14 cellular contexts compared by ENCODE assay signal in the genomic region with DNA sequence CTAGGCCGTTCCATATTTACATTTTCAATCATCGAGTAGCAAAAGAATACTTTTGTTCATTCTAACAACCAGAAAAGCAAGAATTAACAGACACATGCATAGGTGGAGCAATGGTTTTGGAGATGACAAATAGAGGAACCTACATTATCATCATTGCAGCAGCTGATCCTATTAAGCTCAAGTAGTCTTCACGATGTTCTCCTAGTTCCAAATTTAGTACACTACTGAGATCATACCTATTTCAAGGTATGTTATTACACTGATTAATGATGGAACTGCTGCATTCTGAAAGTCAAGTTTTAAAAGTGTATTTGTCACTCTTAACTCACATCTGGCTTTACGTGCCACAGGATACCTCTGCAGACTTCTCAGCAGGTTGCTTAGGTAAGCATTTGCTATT.
DNase-seq lines count a peak whose midpoint lies in the region; ATAC-seq and TF ChIP-seq lines count a peak whose summit lies in the region.
"Had no signal": no experiment of that assay in that cellular context is flagged by ENCODE, and none has a peak within 500 bp of the region (broad histone marks: within the 10 kb centered on the region; RNA-seq: fewer than 3 reads in every experiment).

No MANE protein-coding gene starts in this region.

- H3K36me3 ChIP-seq in psoas muscle (ENCODE audit: insufficient read depth in 1 of 2, low read depth in 1 of 2) (peaks cover 0 to 8% of the 10 kb centered on the region in 2 donors), thyroid gland (no peaks in the 10 kb centered on the region), breast epithelium (no peaks in the 10 kb centered on the region)

- H3K27ac ChIP-seq in psoas muscle (peak overlapping the region; percentile 67), thyroid gland (peak overlapping the region; percentile 84 to 98 (median 92)), breast epithelium (no peak overlapping the region)

- 64 to 73% (median 66%) methylated on average over 4 of the region's 4 CpGs for WGBS in psoas muscle, 3 donors
- 83 to 84% methylated on average over 4 of the region's 4 CpGs for whole genome bisulfite sequencing in thyroid gland, 2 donors

- H3K4me3 ChIP-seq in psoas muscle (no peak overlapping the region), thyroid gland (replicated peaks in 1 of 3) (no peak overlapping the region), breast epithelium (no peak overlapping the region)
- H3K4me3 ChIP-seq: GM23338 had no signal

- no peaks in the 10 kb centered on the region for H3K27me3 ChIP-seq in psoas muscle (ENCODE audit: insufficient read depth in 3 of 3, low read length in 2 of 3)
- H3K27me3 ChIP-seq in thyroid gland, result no peaks in the 10 kb centered on the region
- no peaks in the 10 kb centered on the region for H3K27me3 ChIP-seq in breast epithelium

- TF ChIP-seq POLR2A in thyroid gland (IDR thresholded peaks at IDR 0.05) (no peak), breast epithelium (IDR thresholded peaks at IDR 0.05) (no peak)

- ATAC-seq in left ventricle myocardium superior, result peak; percentile 47
- no peak for ATAC-seq in left cardiac atrium
- peak; percentile 85 to 95 (median 90) for ATAC-seq in psoas muscle
- ATAC-seq: GM23338, HCT116 had no signal

- intact Hi-C loops in left ventricle myocardium superior (cut with micrococcal nuclease) (no loop called here), left cardiac atrium (cut with DNase I) (no loop called here), psoas muscle (cut with DNase I) (no loop called here), thyroid gland (cut with DNase I) (no loop called here), breast epithelium (cut with DNase I; ENCODE audit: low total_unique reads) (no loop called here)

- DNase-seq in left ventricle myocardium superior (no peak), left cardiac atrium (no peak), psoas muscle (no peak), thyroid gland (no peak), breast epithelium (ENCODE audit: low spot score in 2 of 2) (no peak), epidermal melanocyte (ENCODE audit: insufficient read length, low spot score) (no peak)
- DNase-seq: C1 segment of cervical spinal cord; Calu3; CD4-positive, alpha-beta memory T cell; COR-L47; GF-D8; H9 had no signal

- peaks cover 23% of the 10 kb centered on the region for H3K4me1 ChIP-seq in psoas muscle
- H3K4me1 ChIP-seq in thyroid gland, result peaks cover 17 to 31% of the 10 kb centered on the region in 2 donors
- H3K4me1 ChIP-seq in breast epithelium, result no peaks in the 10 kb centered on the region

- H3K9me3 ChIP-seq in psoas muscle (no peaks in the 10 kb centered on the region), thyroid gland (no peaks in the 10 kb centered on the region), breast epithelium (no peaks in the 10 kb centered on the region)

- TF ChIP-seq CTCF in psoas muscle (IDR thresholded peaks at IDR 0.05) (no peak), thyroid gland (IDR thresholded peaks at IDR 0.05) (no peak), breast epithelium (IDR thresholded peaks at IDR 0.05) (no peak)

Comparison
In these comparisons a context has a peak if more than half of its experiments do, and no peak if none do; other contexts are left out.
1. ATAC-seq: peak in left ventricle myocardium superior (single experiment) and psoas muscle (4 of 4); none in left cardiac atrium (0 of 2).
2. H3K27ac ChIP-seq: peak in psoas muscle (single experiment) and thyroid gland (3 of 3); none in breast epithelium (0 of 2).